In genomic region chr14:24300326-24300980, GRCh38 we compare ENCODE assay signal across 2 cellular contexts.
TF ChIP-seq lines count a peak whose summit lies in the region.

No MANE protein-coding gene starts in this region.

TF ChIP-seq in SK-N-SH, 30 proteins besides CTCF, POLR2A, EP300 and RAD21:
- TF ChIP-seq FOSL2 (IDR thresholded peaks at IDR 0.05; ENCODE audit: borderline replicate concordance, low read depth) (no peak), GATA2 (CRISPR knock-in tag; IDR thresholded peaks at IDR 0.05) (no peak), SMC3 (IDR thresholded peaks at IDR 0.05; ENCODE audit: low read depth, low read length) (no peak), MAX (IDR thresholded peaks at IDR 0.05; ENCODE audit: low read depth) (no peak), CHD2 (IDR thresholded peaks at IDR 0.05; ENCODE audit: low read length, partially characterized antibody) (no peak), YY1 (IDR thresholded peaks at IDR 0.05; ENCODE audit: low read depth) (no peak), MEF2A (IDR thresholded peaks at IDR 0.05; ENCODE audit: borderline replicate concordance, low read depth) (no peak), POLR2AphosphoS5 (IDR thresholded peaks at IDR 0.05; ENCODE audit: low read depth, low read length) (no peak), GABPA (IDR thresholded peaks at IDR 0.05; ENCODE audit: low read depth) (no peak), SIN3A (IDR thresholded peaks at IDR 0.05; ENCODE audit: borderline replicate concordance, low read depth, low read length) (no peak), TCF12 (IDR thresholded peaks at IDR 0.05) (no peak), FOXM1 (IDR thresholded peaks at IDR 0.05; ENCODE audit: low read depth) (no peak), USF1 (IDR thresholded peaks at IDR 0.05; ENCODE audit: borderline replicate concordance, low read depth) (no peak)
- TF ChIP-seq, protein P1, sequence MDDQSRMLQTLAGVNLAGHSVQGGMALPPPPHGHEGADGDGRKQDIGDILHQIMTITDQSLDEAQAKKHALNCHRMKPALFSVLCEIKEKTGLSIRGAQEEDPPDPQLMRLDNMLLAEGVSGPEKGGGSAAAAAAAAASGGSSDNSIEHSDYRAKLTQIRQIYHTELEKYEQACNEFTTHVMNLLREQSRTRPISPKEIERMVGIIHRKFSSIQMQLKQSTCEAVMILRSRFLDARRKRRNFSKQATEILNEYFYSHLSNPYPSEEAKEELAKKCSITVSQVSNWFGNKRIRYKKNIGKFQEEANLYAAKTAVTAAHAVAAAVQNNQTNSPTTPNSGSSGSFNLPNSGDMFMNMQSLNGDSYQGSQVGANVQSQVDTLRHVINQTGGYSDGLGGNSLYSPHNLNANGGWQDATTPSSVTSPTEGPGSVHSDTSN (IDR thresholded peaks at IDR 0.05): no peak
- TF ChIP-seq, protein P2, sequence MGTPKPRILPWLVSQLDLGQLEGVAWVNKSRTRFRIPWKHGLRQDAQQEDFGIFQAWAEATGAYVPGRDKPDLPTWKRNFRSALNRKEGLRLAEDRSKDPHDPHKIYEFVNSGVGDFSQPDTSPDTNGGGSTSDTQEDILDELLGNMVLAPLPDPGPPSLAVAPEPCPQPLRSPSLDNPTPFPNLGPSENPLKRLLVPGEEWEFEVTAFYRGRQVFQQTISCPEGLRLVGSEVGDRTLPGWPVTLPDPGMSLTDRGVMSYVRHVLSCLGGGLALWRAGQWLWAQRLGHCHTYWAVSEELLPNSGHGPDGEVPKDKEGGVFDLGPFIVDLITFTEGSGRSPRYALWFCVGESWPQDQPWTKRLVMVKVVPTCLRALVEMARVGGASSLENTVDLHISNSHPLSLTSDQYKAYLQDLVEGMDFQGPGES (IDR thresholded peaks at IDR 0.05; ENCODE audit: low read depth, low read length): no peak
- TF ChIP-seq, protein P3, sequence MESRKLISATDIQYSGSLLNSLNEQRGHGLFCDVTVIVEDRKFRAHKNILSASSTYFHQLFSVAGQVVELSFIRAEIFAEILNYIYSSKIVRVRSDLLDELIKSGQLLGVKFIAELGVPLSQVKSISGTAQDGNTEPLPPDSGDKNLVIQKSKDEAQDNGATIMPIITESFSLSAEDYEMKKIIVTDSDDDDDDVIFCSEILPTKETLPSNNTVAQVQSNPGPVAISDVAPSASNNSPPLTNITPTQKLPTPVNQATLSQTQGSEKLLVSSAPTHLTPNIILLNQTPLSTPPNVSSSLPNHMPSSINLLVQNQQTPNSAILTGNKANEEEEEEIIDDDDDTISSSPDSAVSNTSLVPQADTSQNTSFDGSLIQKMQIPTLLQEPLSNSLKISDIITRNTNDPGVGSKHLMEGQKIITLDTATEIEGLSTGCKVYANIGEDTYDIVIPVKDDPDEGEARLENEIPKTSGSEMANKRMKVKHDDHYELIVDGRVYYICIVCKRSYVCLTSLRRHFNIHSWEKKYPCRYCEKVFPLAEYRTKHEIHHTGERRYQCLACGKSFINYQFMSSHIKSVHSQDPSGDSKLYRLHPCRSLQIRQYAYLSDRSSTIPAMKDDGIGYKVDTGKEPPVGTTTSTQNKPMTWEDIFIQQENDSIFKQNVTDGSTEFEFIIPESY (IDR thresholded peaks at IDR 0.05; ENCODE audit: borderline replicate concordance, low read depth): no peak

TF ChIP-seq in SK-N-SH treated with all-trans-retinoic acid at 6 μM for 48 hours, 23 proteins besides CTCF, POLR2A, EP300 and RAD21:
- TF ChIP-seq ISL1 (CRISPR knock-in tag; IDR thresholded peaks at IDR 0.05) (no peak), ZC3H10 (CRISPR knock-in tag; IDR thresholded peaks at IDR 0.05) (no peak), BACH2 (CRISPR knock-in tag; IDR thresholded peaks at IDR 0.05; ENCODE audit: borderline replicate concordance) (no peak), TCF4 (CRISPR knock-in tag; IDR thresholded peaks at IDR 0.05; ENCODE audit: borderline replicate concordance) (no peak), SNAI2 (CRISPR knock-in tag; IDR thresholded peaks at IDR 0.05) (no peak), ARNTL (CRISPR knock-in tag; IDR thresholded peaks at IDR 0.05; ENCODE audit: borderline replicate concordance, low read depth) (no peak), PATZ1 (CRISPR knock-in tag; IDR thresholded peaks at IDR 0.05; ENCODE audit: borderline replicate concordance) (no peak), ESRRG (CRISPR knock-in tag; IDR thresholded peaks at IDR 0.05) (no peak), ZNF565 (CRISPR knock-in tag; conservative IDR thresholded peaks at IDR 0.05; ENCODE audit: low read depth) (no peak), ZNF8 (CRISPR knock-in tag; IDR thresholded peaks at IDR 0.05) (no peak), ZNF70 (CRISPR knock-in tag; IDR thresholded peaks at IDR 0.05) (no peak), ZFP3 (CRISPR knock-in tag; IDR thresholded peaks at IDR 0.05) (no peak), ZFP30 (CRISPR knock-in tag; IDR thresholded peaks at IDR 0.05) (no peak), CREB5 (CRISPR knock-in tag; IDR thresholded peaks at IDR 0.05; ENCODE audit: low read depth) (no peak), POU6F1 (CRISPR knock-in tag; IDR thresholded peaks at IDR 0.05; ENCODE audit: borderline replicate concordance, low read depth) (no peak), TSHZ2 (CRISPR knock-in tag; IDR thresholded peaks at IDR 0.05) (no peak), RARB (CRISPR knock-in tag; IDR thresholded peaks at IDR 0.05) (no peak), OSR1 (CRISPR knock-in tag; IDR thresholded peaks at IDR 0.05) (no peak)
- TF ChIP-seq, protein P4, sequence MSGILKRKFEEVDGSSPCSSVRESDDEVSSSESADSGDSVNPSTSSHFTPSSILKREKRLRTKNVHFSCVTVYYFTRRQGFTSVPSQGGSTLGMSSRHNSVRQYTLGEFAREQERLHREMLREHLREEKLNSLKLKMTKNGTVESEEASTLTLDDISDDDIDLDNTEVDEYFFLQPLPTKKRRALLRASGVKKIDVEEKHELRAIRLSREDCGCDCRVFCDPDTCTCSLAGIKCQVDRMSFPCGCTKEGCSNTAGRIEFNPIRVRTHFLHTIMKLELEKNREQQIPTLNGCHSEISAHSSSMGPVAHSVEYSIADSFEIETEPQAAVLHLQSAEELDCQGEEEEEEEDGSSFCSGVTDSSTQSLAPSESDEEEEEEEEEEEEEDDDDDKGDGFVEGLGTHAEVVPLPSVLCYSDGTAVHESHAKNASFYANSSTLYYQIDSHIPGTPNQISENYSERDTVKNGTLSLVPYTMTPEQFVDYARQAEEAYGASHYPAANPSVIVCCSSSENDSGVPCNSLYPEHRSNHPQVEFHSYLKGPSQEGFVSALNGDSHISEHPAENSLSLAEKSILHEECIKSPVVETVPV (CRISPR knock-in tag; IDR thresholded peaks at IDR 0.05): no peak
